Comparison of ENCODE assay signal across 2 cellular contexts in the genomic region with DNA sequence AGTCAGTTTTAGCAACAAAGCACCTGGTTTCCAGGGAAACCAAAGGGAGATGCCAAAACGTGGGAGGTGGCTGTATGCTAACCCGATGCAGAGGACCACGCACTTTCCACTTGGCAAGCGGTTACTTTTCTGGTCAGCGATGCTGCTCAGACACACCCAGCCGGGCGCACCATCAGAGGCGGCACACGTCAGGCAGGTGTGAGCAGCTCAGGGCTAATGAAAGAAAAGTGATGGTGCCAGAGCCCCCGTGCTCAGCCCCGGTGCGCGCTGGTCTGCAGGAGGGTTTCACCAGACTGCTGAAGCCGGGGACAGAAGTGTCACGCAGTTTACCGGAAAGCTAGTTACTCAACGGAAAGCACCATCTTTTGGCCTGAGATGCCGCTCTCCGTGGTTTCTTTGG.
TF ChIP-seq lines count a peak whose summit lies in the region.

No MANE protein-coding gene starts in this region.

TF ChIP-seq in HepG2, 621 proteins besides CTCF, POLR2A, EP300 and RAD21:
- TF ChIP-seq, protein P1, sequence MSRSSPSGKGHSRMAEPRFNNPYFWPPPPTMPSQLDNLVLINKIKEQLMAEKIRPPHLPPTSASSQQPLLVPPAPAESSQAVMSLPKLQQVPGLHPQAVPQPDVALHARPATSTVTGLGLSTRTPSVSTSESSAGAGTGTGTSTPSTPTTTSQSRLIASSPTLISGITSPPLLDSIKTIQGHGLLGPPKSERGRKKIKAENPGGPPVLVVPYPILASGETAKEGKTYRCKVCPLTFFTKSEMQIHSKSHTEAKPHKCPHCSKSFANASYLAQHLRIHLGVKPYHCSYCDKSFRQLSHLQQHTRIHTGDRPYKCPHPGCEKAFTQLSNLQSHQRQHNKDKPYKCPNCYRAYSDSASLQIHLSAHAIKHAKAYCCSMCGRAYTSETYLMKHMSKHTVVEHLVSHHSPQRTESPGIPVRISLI (CRISPR knock-in tag; IDR thresholded peaks at IDR 0.05; ENCODE audit: borderline replicate concordance), result no peak
- peak; percentile 9 for TF ChIP-seq AGO2 (optimal IDR thresholded peaks at IDR 0.05; ENCODE audit: low read depth, low read length)

TF ChIP-seq in K562, 482 proteins besides CTCF, POLR2A, EP300 and RAD21:
- TF ChIP-seq GABPB1 (CRISPR knock-in tag; IDR thresholded peaks at IDR 0.05) (no peak), POLR2G (IDR thresholded peaks at IDR 0.05; ENCODE audit: low read depth, low read length) (peak; percentile 42; the same call in 1 of the 2 replicates)
TF ChIP-seq in K562: peak in this region for 1.
